28 cellular contexts compared by ENCODE assay signal in the genomic region with DNA sequence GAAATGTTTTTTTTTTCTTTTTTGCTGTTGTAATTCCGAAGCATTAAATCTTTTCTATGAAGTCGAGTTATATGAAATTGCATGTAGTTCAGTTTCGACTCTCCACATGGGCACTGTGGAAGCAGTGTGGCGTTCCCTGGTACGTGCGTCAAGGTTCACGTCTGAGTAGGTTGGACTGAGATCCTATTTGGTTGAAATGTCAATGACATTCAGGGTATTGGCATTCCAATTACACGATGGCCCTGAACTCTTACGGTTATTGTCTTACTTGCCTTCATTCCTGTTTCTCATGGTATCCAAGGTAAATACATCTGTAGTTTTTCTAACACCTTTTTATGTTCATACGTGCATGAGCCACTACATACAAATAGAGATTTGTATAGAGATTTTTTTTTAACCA.
"Had no signal": no experiment of that assay in that cellular context is flagged by ENCODE, and none has a peak within 500 bp of the region (broad histone marks: within the 10 kb centered on the region; RNA-seq: fewer than 3 reads in every experiment).

No MANE protein-coding gene starts in this region.

- ATAC-seq: activated CD8-positive, alpha-beta T cell treated with anti-CD3 and anti-CD28 coated beads, Interleukin-2, amount 10 ng/mL, durations not matched to agents 7 days and 5 days; T-helper 17 cell; WTC11 had no signal

- H3K4me1 ChIP-seq: Peyer's patch had no signal

- H3K4me3 ChIP-seq: ascending aorta, Peyer's patch had no signal

- H3K36me3 ChIP-seq: ascending aorta, Peyer's patch had no signal

- H3K27me3 ChIP-seq: ascending aorta, Peyer's patch had no signal

- H3K27ac ChIP-seq: ascending aorta, Peyer's patch, RWPE1 had no signal

- H3K9me3 ChIP-seq: ascending aorta, Peyer's patch had no signal

- DNase-seq: activated CD4-positive, alpha-beta T cell treated with anti-CD3 and anti-CD28 coated beads for 48 hours; activated CD4-positive, alpha-beta T cell treated with anti-CD3 and anti-CD28 coated beads, Interleukin-2, amount 50 U/mL, for 4 hours; activated CD4-positive, CD25-positive, alpha-beta regulatory T cell treated with anti-CD3 and anti-CD28 coated beads, Interleukin-2, amount 50 U/mL, for 72 hours; activated CD8-positive, alpha-beta memory T cell treated with anti-CD3 and anti-CD28 coated beads, Interleukin-2, amount 50 U/mL, for 48 hours; activated CD8-positive, alpha-beta T cell treated with anti-CD3 and anti-CD28 coated beads, Interleukin-2, amount 10 ng/mL, durations not matched to agents 7 days and 5 days; activated naive CD4-positive, alpha-beta T cell; activated T-cell treated with anti-CD3 and anti-CD28 coated beads, Interleukin-2, amount 50 U/mL, for 1 hour; amniotic stem cell; caudate nucleus; IMR-90; Kasumi-1; KBM-7; NCI-H1105 treated with DMSO at 0.1 percent for 48 hours; NCI-H1930; NCI-H2107; NCI-H2171 treated with DMSO at 0.1 percent for 48 hours; NCI-H345; NCI-H510A treated with DMSO at 0.1 percent for 48 hours; NCI-H69; NK-92 treated with Interleukin-12 subunit alpha and Interleukin-12 subunit beta, amount 100 ng/mL, for 24 hours; OCI-M1; Peyer's patch; SIG-M5; T-helper 17 cell; T-helper 9 cell had no signal
